18 cellular contexts compared by ENCODE assay signal in genomic region chr2:235856151-235856819, GRCh38.
"Had no signal": no experiment of that assay in that cellular context is flagged by ENCODE, and none has a peak within 500 bp of the region (broad histone marks: within the 10 kb centered on the region; RNA-seq: fewer than 3 reads in every experiment).

No MANE protein-coding gene starts in this region.

- ATAC-seq: right cardiac atrium had no signal

- H2AFZ ChIP-seq: hepatocyte had no signal

- H3K4me3 Mint-ChIP-seq: activated CD4-positive, alpha-beta T cell treated with anti-CD3 and anti-CD28 coated beads, Interleukin-2, amount 10 ng/mL, durations not matched to agents 7 days and 5 days; activated naive CD8-positive, alpha-beta T cell treated with anti-CD3 and anti-CD28 coated beads, Interleukin-2, amount 10 ng/mL, durations not matched to agents 7 days and 5 days; dendritic cell treated with granulocyte-macrophage colony-stimulating factor and Interleukin-4, amounts not matched to agents 40 ng/mL and 50 ng/mL, for 4 days; nephron; stimulated activated naive CD8-positive, alpha-beta T cell treated with anti-CD3 and anti-CD28 coated beads, Interleukin-15, Interleukin-2, amounts not matched to agents 100 ng/mL and 50 ng/mL, for 24 hours; type B pancreatic cell had no signal

- H3K79me2 ChIP-seq: hepatocyte had no signal

- H3K9me3 ChIP-seq: left ventricle myocardium inferior, prostate gland had no signal

- H3K4me1 ChIP-seq: prostate gland had no signal

- H3K36me3 ChIP-seq: left ventricle myocardium inferior, prostate gland had no signal

- H3K27ac Mint-ChIP-seq: activated CD4-positive, alpha-beta T cell treated with anti-CD3 and anti-CD28 coated beads, Interleukin-2, amount 10 ng/mL, durations not matched to agents 7 days and 5 days; activated naive CD8-positive, alpha-beta T cell treated with anti-CD3 and anti-CD28 coated beads, Interleukin-2, amount 10 ng/mL, durations not matched to agents 7 days and 5 days; dendritic cell treated with granulocyte-macrophage colony-stimulating factor and Interleukin-4, amounts not matched to agents 40 ng/mL and 50 ng/mL, for 4 days; nephron; stimulated activated naive CD8-positive, alpha-beta T cell treated with anti-CD3 and anti-CD28 coated beads, Interleukin-15, Interleukin-2, amounts not matched to agents 100 ng/mL and 50 ng/mL, for 24 hours; type B pancreatic cell had no signal

- H3K36me3 Mint-ChIP-seq: activated naive CD8-positive, alpha-beta T cell treated with anti-CD3 and anti-CD28 coated beads, Interleukin-2, amount 10 ng/mL, durations not matched to agents 7 days and 5 days had no signal

- H3K4me1 Mint-ChIP-seq: activated CD4-positive, alpha-beta T cell treated with anti-CD3 and anti-CD28 coated beads, Interleukin-2, amount 10 ng/mL, durations not matched to agents 7 days and 5 days; activated naive CD8-positive, alpha-beta T cell treated with anti-CD3 and anti-CD28 coated beads, Interleukin-2, amount 10 ng/mL, durations not matched to agents 7 days and 5 days; nephron had no signal

- H3K9me3 Mint-ChIP-seq: activated CD4-positive, alpha-beta T cell treated with anti-CD3 and anti-CD28 coated beads, Interleukin-2, amount 10 ng/mL, durations not matched to agents 7 days and 5 days; activated naive CD8-positive, alpha-beta T cell treated with anti-CD3 and anti-CD28 coated beads, Interleukin-2, amount 10 ng/mL, durations not matched to agents 7 days and 5 days; dendritic cell treated with granulocyte-macrophage colony-stimulating factor and Interleukin-4, amounts not matched to agents 40 ng/mL and 50 ng/mL, for 4 days; nephron; stimulated activated naive CD8-positive, alpha-beta T cell treated with anti-CD3 and anti-CD28 coated beads, Interleukin-15, Interleukin-2, amounts not matched to agents 100 ng/mL and 50 ng/mL, for 24 hours; type B pancreatic cell had no signal

- H3K27me3 ChIP-seq: hepatocyte had no signal

- H3K4me3 ChIP-seq: hepatocyte, left ventricle myocardium inferior, prostate gland, smooth muscle cell had no signal

- DNase-seq: activated CD4-positive, alpha-beta T cell treated with anti-CD3 and anti-CD28 coated beads, Interleukin-2, amount 10 ng/mL, durations not matched to agents 7 days and 5 days; activated CD8-positive, alpha-beta memory T cell treated with anti-CD3 and anti-CD28 coated beads, Interleukin-2, amount 50 U/mL, for 48 hours; activated naive CD4-positive, alpha-beta T cell; activated naive CD8-positive, alpha-beta T cell treated with anti-CD3 and anti-CD28 coated beads, Interleukin-2, amount 10 ng/mL, durations not matched to agents 7 days and 5 days; anterior cingulate cortex; effector memory CD4-positive, alpha-beta T cell; kidney; left ventricle myocardium inferior; mesendoderm; occipital lobe; right cardiac atrium had no signal

- H3K4me2 ChIP-seq: hepatocyte, smooth muscle cell had no signal

- H3K27ac ChIP-seq: hepatocyte, left ventricle myocardium inferior, prostate gland had no signal
